In genomic region chr17:35447494-35447893, GRCh38 we compare ENCODE assay signal across 11 cellular contexts. TPM values are rescaled to one million over a fixed set of nuclear protein-coding genes. Genes with fewer than 3 reads are reported as not detected.
DNase-seq lines count a peak whose midpoint lies in the region; TF ChIP-seq lines count a peak whose summit lies in the region.
"Had no signal": no experiment of that assay in that cellular context is flagged by ENCODE, and none has a peak within 500 bp of the region (broad histone marks: within the 10 kb centered on the region; RNA-seq: fewer than 3 reads in every experiment).

No MANE protein-coding gene starts in this region.

- H3K4me3 ChIP-seq in SJCRH30 (no peak overlapping the region), hepatocyte (no peak overlapping the region), skeletal muscle satellite cell (ENCODE audit: low read length) (no peak overlapping the region)

- H3K27me3 ChIP-seq in SJCRH30, result peaks cover 3% of the 10 kb centered on the region; the same call in 1 of the 2 replicates
- H3K27me3 ChIP-seq in hepatocyte, result peaks cover 39% of the 10 kb centered on the region
- H3K27me3 ChIP-seq in skeletal muscle satellite cell (ENCODE audit: control insufficient read depth, insufficient read depth, low read length), result peaks cover 66% of the 10 kb centered on the region

- TF ChIP-seq CTCF in hepatocyte (IDR thresholded peaks at IDR 0.05; ENCODE audit: poor library complexity), result no peak
- no peak for TF ChIP-seq CTCF in GM10248 (IDR thresholded peaks at IDR 0.05; ENCODE audit: control extremely low read depth, extremely low read depth, low read depth, missing control alignments)

- H3K9ac ChIP-seq in skeletal muscle satellite cell (ENCODE audit: low read depth, low read length), result no peak overlapping the region

- H2AFZ ChIP-seq in hepatocyte, result peak overlapping the region; percentile 95

- H3K9me2 ChIP-seq in hepatocyte (replicated peaks; ENCODE audit: insufficient read depth), result no peaks in the 10 kb centered on the region

- POLR2A ChIA-PET in GM10248 (lab: Yijun Ruan, JAX), result interaction anchor here (0.6 kb wide), 1 partner anchor 160 kb away, joined by 3 read pairs; no protein-coding TSS in a partner anchor

- CTCF ChIA-PET in GM10248 (lab: Yijun Ruan, JAX), result interaction anchor here (1.3 to 2.2 kb wide), 3 partner anchors 9 to 134 kb away, joined by 5 to 9 read pairs (median 5); no protein-coding TSS in a partner anchor

- H3K4me1 ChIP-seq in SJCRH30, result peaks cover 9% of the 10 kb centered on the region
- H3K4me1 ChIP-seq in hepatocyte (ENCODE audit: insufficient read depth), result peaks cover 9% of the 10 kb centered on the region
- H3K4me1 ChIP-seq in skeletal muscle satellite cell (ENCODE audit: control insufficient read depth, insufficient read depth, low read length), result peaks cover 11% of the 10 kb centered on the region

- DNase-seq in DMS79 treated with DMSO at 0.1 percent for 48 hours (lab: John Stamatoyannopoulos, UW) (peak; percentile 13), DMS79 (lab: John Stamatoyannopoulos, UW) (no peak), SJCRH30 (peak; percentile 41 to 74), hepatocyte (ENCODE audit: low spot score) (no peak), GM10248 (ENCODE audit: extremely low spot score) (no peak)
- no peak for DNase-seq in stimulated activated naive CD4-positive, alpha-beta T cell treated with Interleukin-2 at 50 U/mL for 16 hours (lab: John Stamatoyannopoulos, UW)
- DNase-seq in stimulated activated naive CD4-positive, alpha-beta T cell (lab: John Stamatoyannopoulos, UW), result no peak
- DNase-seq: midbrain, NCI-H2081 treated with DMSO at 0.1 percent for 48 hours had no signal

- no peaks in the 10 kb centered on the region for H3K79me2 ChIP-seq in hepatocyte

- H3K4me2 ChIP-seq in hepatocyte, result peak overlapping the region; percentile 97
- peak overlapping the region; percentile 88 for H3K4me2 ChIP-seq in skeletal muscle satellite cell (ENCODE audit: low read length)

- 48% methylated on average over 3 of the region's 3 CpGs for WGBS in hepatocyte (ENCODE audit: low lambda C conversion rate, missing lambda C conversion rate)

- no peaks in the 10 kb centered on the region for H4K20me1 ChIP-seq in hepatocyte (ENCODE audit: insufficient read depth, poor library complexity, severe bottlenecking)

- peak overlapping the region; percentile 4; the same call in 1 of the 2 replicates for H3K27ac ChIP-seq in SJCRH30
- H3K27ac ChIP-seq in hepatocyte, result no peak overlapping the region
- H3K27ac ChIP-seq: 22Rv1 had no signal

- no peaks in the 10 kb centered on the region for H3K36me3 ChIP-seq in SJCRH30
- H3K36me3 ChIP-seq in hepatocyte (replicated peaks; ENCODE audit: insufficient read depth, low read depth), result no peaks in the 10 kb centered on the region
- no peaks in the 10 kb centered on the region for H3K36me3 ChIP-seq in skeletal muscle satellite cell (ENCODE audit: insufficient read depth, low read length)

- H3K9me3 ChIP-seq in SJCRH30 (replicated peaks), result no peaks in the 10 kb centered on the region; the same call in 1 of the 2 replicates
- no peaks in the 10 kb centered on the region for H3K9me3 ChIP-seq in hepatocyte (ENCODE audit: low read depth)
- no peaks in the 10 kb centered on the region for H3K9me3 ChIP-seq in skeletal muscle satellite cell (replicated peaks; ENCODE audit: low read length)

RNA-seq across cellular contexts. Expression of gene SLFN13, which starts 1.1 kb away (rescaled TPM):
- 0.28 and 0.69 TPM in 2 replicates for total RNA-seq in SJCRH30 (2014; rRNA removed; shearing (Covaris generic))
- total RNA-seq in hepatocyte, result 3.9 and 5.5 TPM in 2 replicates
- 1.5 and 2.2 TPM in 2 replicates for polyA plus RNA-seq in hepatocyte
- 1.7 and 2.3 TPM in 2 replicates for total RNA-seq in skeletal muscle satellite cell (2012; rRNA removed)

RNA-seq across cellular contexts. Expression of gene SLFN12, which starts 15.2 kb away (rescaled TPM):
- 16.3 and 19.0 TPM in 2 replicates for total RNA-seq in SJCRH30 (2014; rRNA removed; shearing (Covaris generic))
- total RNA-seq in hepatocyte, result 5.1 and 7.8 TPM in 2 replicates
- 2.7 and 3.1 TPM in 2 replicates for polyA plus RNA-seq in hepatocyte
- total RNA-seq in skeletal muscle satellite cell (2012; rRNA removed), result 17.0 and 18.3 TPM in 2 replicates

Comparison
In these comparisons a context has a peak if more than half of its experiments do, and no peak if none do; other contexts are left out.
1. DNase-seq: peak in DMS79 treated with DMSO at 0.1 percent for 48 hours (single experiment) and SJCRH30 (2 of 2); none in DMS79 (single experiment), hepatocyte (single experiment), stimulated activated naive CD4-positive, alpha-beta T cell treated with Interleukin-2 at 50 U/mL for 16 hours (single experiment), stimulated activated naive CD4-positive, alpha-beta T cell (0 of 6) and GM10248 (single experiment).